Comparison of ENCODE assay signal across 8 cellular contexts in the genomic region with DNA sequence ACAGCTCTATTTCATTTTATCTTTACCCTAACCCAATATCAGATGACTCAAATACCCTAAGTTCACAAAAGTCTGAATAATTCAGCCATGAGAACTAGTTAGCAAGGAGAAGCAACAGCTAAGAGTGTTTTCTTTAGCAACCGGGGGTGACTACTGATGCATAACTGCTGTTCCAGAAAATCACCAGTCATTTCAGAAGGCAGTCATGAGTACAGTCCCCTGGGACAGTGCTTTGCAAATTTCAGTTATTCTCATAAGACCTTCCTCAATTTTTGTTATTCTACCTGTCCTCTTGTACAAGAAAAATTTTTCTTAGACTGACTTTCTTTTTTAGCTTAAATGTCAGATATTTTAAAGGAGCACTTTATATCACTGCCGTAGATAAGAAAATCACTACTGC. TPM values are rescaled to one million over a fixed set of nuclear protein-coding genes. Genes with fewer than 3 reads are reported as not detected.
DNase-seq lines count a peak whose midpoint lies in the region; ATAC-seq and TF ChIP-seq lines count a peak whose summit lies in the region.

No MANE protein-coding gene starts in this region.

- no peaks in the 10 kb centered on the region for H3K9me3 ChIP-seq in sigmoid colon

- TF ChIP-seq CTCF in sigmoid colon (IDR thresholded peaks at IDR 0.05), result no peak
- TF ChIP-seq CTCF in WTC11 (IDR thresholded peaks at IDR 0.05), result no peak

- H3K4me1 ChIP-seq in sigmoid colon, result no peaks in the 10 kb centered on the region

- no peak for TF ChIP-seq EP300 in sigmoid colon (IDR thresholded peaks at IDR 0.05)

- H3K27me3 Mint-ChIP-seq in WTC11 (ENCODE audit: low read depth), result no peaks in the 10 kb centered on the region

- H3K27me3 ChIP-seq in sigmoid colon, result no peaks in the 10 kb centered on the region

- no peak overlapping the region for H3K27ac Mint-ChIP-seq in WTC11

- DNase-seq in NAMALWA (ENCODE audit: low spot score) (peak; percentile 97), left kidney (ENCODE audit: low read depth, low spot score) (peak; percentile 56), sigmoid colon (no peak), NCI-H748 treated with DMSO at 0.1 percent for 48 hours (lab: John Stamatoyannopoulos, UW) (no peak), WTC11 (ENCODE audit: low spot score) (no peak), MV-4-11 (lab: John Stamatoyannopoulos, UW) (no peak)

- no peak overlapping the region for H3K27ac ChIP-seq in sigmoid colon

- CTCF ChIA-PET in WTC11 (lab: Charles Lee), result no interaction called here

- ATAC-seq in GM18517 (IDR thresholded peaks at IDR 0.05; ENCODE audit: unreplicated experiment), result peak; percentile 98
- peak; percentile 98 for ATAC-seq in HG02571 (IDR thresholded peaks at IDR 0.05; ENCODE audit: unreplicated experiment)
- no peak for ATAC-seq in WTC11

- POLR2A ChIA-PET in WTC11 (lab: Charles Lee), result no interaction called here

- no peak overlapping the region for H3K4me3 ChIP-seq in sigmoid colon

- no peak overlapping the region for H3K4me3 Mint-ChIP-seq in WTC11

- no peaks in the 10 kb centered on the region for H3K36me3 Mint-ChIP-seq in WTC11

- no peaks in the 10 kb centered on the region for H3K9me3 Mint-ChIP-seq in WTC11

- TF ChIP-seq POLR2A in sigmoid colon (IDR thresholded peaks at IDR 0.05), result no peak

- no peaks in the 10 kb centered on the region for H3K36me3 ChIP-seq in sigmoid colon

- intact Hi-C loops in sigmoid colon (cut with DNase I), result no loop called here

- WGBS in sigmoid colon, 2 donors, result 21 to 49% methylated on average over 2 of the region's 2 CpGs

- 0 out of 2 replicates have a peak, but pooled peaks cover 3% of the 10 kb centered on the region for H3K4me1 Mint-ChIP-seq in WTC11

TF ChIP-seq in WTC11, 78 proteins besides CTCF, POLR2A, EP300 and RAD21 (continues in another document):
- TF ChIP-seq, protein P1, sequence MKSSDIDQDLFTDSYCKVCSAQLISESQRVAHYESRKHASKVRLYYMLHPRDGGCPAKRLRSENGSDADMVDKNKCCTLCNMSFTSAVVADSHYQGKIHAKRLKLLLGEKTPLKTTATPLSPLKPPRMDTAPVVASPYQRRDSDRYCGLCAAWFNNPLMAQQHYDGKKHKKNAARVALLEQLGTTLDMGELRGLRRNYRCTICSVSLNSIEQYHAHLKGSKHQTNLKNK (CRISPR knock-in tag; IDR thresholded peaks at IDR 0.05), result no peak
- TF ChIP-seq, protein P2, sequence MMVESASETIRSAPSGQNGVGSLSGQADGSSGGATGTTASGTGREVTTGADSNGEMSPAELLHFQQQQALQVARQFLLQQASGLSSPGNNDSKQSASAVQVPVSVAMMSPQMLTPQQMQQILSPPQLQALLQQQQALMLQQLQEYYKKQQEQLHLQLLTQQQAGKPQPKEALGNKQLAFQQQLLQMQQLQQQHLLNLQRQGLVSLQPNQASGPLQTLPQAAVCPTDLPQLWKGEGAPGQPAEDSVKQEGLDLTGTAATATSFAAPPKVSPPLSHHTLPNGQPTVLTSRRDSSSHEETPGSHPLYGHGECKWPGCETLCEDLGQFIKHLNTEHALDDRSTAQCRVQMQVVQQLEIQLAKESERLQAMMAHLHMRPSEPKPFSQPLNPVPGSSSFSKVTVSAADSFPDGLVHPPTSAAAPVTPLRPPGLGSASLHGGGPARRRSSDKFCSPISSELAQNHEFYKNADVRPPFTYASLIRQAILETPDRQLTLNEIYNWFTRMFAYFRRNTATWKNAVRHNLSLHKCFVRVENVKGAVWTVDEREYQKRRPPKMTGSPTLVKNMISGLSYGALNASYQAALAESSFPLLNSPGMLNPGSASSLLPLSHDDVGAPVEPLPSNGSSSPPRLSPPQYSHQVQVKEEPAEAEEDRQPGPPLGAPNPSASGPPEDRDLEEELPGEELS (CRISPR knock-in tag; IDR thresholded peaks at IDR 0.05), result no peak
- TF ChIP-seq TEAD1 (CRISPR knock-in tag; IDR thresholded peaks at IDR 0.05) (no peak), KAT7 (CRISPR knock-in tag; IDR thresholded peaks at IDR 0.05; ENCODE audit: borderline replicate concordance) (no peak), TCF7 (CRISPR knock-in tag; IDR thresholded peaks at IDR 0.05; ENCODE audit: low read depth) (no peak), EMX1 (CRISPR knock-in tag; IDR thresholded peaks at IDR 0.05) (no peak), NFATC4 (CRISPR knock-in tag; IDR thresholded peaks at IDR 0.05) (no peak), SMAD4 (CRISPR knock-in tag; IDR thresholded peaks at IDR 0.05) (no peak), ZNF317 (CRISPR knock-in tag; IDR thresholded peaks at IDR 0.05; ENCODE audit: borderline replicate concordance, low read depth) (no peak)
- TF ChIP-seq, protein P3, sequence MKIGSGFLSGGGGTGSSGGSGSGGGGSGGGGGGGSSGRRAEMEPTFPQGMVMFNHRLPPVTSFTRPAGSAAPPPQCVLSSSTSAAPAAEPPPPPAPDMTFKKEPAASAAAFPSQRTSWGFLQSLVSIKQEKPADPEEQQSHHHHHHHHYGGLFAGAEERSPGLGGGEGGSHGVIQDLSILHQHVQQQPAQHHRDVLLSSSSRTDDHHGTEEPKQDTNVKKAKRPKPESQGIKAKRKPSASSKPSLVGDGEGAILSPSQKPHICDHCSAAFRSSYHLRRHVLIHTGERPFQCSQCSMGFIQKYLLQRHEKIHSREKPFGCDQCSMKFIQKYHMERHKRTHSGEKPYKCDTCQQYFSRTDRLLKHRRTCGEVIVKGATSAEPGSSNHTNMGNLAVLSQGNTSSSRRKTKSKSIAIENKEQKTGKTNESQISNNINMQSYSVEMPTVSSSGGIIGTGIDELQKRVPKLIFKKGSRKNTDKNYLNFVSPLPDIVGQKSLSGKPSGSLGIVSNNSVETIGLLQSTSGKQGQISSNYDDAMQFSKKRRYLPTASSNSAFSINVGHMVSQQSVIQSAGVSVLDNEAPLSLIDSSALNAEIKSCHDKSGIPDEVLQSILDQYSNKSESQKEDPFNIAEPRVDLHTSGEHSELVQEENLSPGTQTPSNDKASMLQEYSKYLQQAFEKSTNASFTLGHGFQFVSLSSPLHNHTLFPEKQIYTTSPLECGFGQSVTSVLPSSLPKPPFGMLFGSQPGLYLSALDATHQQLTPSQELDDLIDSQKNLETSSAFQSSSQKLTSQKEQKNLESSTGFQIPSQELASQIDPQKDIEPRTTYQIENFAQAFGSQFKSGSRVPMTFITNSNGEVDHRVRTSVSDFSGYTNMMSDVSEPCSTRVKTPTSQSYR (CRISPR knock-in tag; IDR thresholded peaks at IDR 0.05), result no peak
- TF ChIP-seq, protein P4, sequence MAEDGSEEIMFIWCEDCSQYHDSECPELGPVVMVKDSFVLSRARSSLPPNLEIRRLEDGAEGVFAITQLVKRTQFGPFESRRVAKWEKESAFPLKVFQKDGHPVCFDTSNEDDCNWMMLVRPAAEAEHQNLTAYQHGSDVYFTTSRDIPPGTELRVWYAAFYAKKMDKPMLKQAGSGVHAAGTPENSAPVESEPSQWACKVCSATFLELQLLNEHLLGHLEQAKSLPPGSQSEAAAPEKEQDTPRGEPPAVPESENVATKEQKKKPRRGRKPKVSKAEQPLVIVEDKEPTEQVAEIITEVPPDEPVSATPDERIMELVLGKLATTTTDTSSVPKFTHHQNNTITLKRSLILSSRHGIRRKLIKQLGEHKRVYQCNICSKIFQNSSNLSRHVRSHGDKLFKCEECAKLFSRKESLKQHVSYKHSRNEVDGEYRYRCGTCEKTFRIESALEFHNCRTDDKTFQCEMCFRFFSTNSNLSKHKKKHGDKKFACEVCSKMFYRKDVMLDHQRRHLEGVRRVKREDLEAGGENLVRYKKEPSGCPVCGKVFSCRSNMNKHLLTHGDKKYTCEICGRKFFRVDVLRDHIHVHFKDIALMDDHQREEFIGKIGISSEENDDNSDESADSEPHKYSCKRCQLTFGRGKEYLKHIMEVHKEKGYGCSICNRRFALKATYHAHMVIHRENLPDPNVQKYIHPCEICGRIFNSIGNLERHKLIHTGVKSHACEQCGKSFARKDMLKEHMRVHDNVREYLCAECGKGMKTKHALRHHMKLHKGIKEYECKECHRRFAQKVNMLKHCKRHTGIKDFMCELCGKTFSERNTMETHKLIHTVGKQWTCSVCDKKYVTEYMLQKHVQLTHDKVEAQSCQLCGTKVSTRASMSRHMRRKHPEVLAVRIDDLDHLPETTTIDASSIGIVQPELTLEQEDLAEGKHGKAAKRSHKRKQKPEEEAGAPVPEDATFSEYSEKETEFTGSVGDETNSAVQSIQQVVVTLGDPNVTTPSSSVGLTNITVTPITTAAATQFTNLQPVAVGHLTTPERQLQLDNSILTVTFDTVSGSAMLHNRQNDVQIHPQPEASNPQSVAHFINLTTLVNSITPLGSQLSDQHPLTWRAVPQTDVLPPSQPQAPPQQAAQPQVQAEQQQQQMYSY (CRISPR knock-in tag; IDR thresholded peaks at IDR 0.05), result no peak
- TF ChIP-seq, protein P5, sequence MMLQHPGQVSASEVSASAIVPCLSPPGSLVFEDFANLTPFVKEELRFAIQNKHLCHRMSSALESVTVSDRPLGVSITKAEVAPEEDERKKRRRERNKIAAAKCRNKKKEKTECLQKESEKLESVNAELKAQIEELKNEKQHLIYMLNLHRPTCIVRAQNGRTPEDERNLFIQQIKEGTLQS (CRISPR knock-in tag; conservative IDR thresholded peaks at IDR 0.05), result no peak
- TF ChIP-seq, protein P6, sequence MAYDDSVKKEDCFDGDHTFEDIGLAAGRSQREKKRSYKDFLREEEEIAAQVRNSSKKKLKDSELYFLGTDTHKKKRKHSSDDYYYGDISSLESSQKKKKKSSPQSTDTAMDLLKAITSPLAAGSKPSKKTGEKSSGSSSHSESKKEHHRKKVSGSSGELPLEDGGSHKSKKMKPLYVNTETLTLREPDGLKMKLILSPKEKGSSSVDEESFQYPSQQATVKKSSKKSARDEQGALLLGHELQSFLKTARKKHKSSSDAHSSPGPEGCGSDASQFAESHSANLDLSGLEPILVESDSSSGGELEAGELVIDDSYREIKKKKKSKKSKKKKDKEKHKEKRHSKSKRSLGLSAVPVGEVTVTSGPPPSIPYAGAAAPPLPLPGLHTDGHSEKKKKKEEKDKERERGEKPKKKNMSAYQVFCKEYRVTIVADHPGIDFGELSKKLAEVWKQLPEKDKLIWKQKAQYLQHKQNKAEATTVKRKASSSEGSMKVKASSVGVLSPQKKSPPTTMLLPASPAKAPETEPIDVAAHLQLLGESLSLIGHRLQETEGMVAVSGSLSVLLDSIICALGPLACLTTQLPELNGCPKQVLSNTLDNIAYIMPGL (CRISPR knock-in tag; IDR thresholded peaks at IDR 0.05), result no peak

RNA-seq across cellular contexts. Expression of a gene that starts 16.4 kb away (rescaled TPM):
- total RNA-seq in sigmoid colon, result 1 to 10 TPM in 3 of 4 donors, under 1 TPM in 1; 0.81 to 1.4 (median 1.2) TPM
- polyA plus RNA-seq in sigmoid colon, result 10 to 100 TPM in 1 of 3 donors, 1 to 10 TPM in 1, under 1 TPM in 1; 0.69 to 25.2 (median 1.2) TPM
- total RNA-seq in WTC11 (2021), result 0.53 to 0.87 TPM (median 0.68 TPM) in 3 replicates

Comparison
In these comparisons a context has a peak if more than half of its experiments do, and no peak if none do; other contexts are left out.
1. DNase-seq: peak in NAMALWA (single experiment) and left kidney (single experiment); none in sigmoid colon (single experiment), NCI-H748 treated with DMSO at 0.1 percent for 48 hours (single experiment), WTC11 (single experiment) and MV-4-11 (single experiment).